ENCODE assay signal across 1 cellular context in the genomic region with DNA sequence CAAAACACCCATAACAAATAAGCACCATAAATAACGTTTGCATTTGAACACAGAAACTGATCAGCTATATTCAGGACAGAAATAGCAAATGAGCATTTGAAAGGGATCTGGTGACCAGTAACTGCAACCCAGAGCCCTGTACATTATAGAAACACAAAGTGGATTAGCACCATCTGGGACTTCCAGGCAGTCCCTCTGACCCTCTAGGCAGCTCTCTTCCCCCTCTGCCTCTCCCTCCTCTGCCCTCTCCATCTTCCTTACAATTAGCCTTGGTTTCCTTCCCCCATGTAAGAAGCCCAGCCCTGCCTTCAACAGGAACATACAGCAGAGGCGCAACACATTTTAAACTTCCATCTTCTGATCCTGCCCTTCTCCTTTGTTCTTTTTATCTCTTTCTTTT.
TF ChIP-seq lines count a peak whose summit lies in the region.

No MANE protein-coding gene starts in this region.

TF ChIP-seq in SK-N-SH, 30 proteins besides CTCF, POLR2A, EP300 and RAD21 (continued from another document):
- TF ChIP-seq, protein P1, sequence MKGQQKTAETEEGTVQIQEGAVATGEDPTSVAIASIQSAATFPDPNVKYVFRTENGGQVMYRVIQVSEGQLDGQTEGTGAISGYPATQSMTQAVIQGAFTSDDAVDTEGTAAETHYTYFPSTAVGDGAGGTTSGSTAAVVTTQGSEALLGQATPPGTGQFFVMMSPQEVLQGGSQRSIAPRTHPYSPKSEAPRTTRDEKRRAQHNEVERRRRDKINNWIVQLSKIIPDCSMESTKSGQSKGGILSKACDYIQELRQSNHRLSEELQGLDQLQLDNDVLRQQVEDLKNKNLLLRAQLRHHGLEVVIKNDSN (IDR thresholded peaks at IDR 0.05; ENCODE audit: borderline replicate concordance, low read depth): no peak
- no peak for TF ChIP-seq POLR2AphosphoS5 (IDR thresholded peaks at IDR 0.05; ENCODE audit: low read depth, low read length)
- TF ChIP-seq, protein P2, sequence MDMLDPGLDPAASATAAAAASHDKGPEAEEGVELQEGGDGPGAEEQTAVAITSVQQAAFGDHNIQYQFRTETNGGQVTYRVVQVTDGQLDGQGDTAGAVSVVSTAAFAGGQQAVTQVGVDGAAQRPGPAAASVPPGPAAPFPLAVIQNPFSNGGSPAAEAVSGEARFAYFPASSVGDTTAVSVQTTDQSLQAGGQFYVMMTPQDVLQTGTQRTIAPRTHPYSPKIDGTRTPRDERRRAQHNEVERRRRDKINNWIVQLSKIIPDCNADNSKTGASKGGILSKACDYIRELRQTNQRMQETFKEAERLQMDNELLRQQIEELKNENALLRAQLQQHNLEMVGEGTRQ (IDR thresholded peaks at IDR 0.05; ENCODE audit: borderline replicate concordance, low read depth, low read length): no peak
- no peak for TF ChIP-seq RCOR1 (IDR thresholded peaks at IDR 0.05; ENCODE audit: low read length)
- no peak for TF ChIP-seq RXRA (IDR thresholded peaks at IDR 0.05; ENCODE audit: borderline replicate concordance, low read depth)
- TF ChIP-seq MEF2A (IDR thresholded peaks at IDR 0.05; ENCODE audit: borderline replicate concordance, low read depth): no peak
- TF ChIP-seq TAF1 (IDR thresholded peaks at IDR 0.05; ENCODE audit: borderline replicate concordance, low read depth, low read length): no peak
- TF ChIP-seq YY1 (IDR thresholded peaks at IDR 0.05; ENCODE audit: low read depth): no peak
- no peak for TF ChIP-seq FOXJ3 (CRISPR knock-in tag; IDR thresholded peaks at IDR 0.05)
- TF ChIP-seq NRF1 (IDR thresholded peaks at IDR 0.05; ENCODE audit: low read depth, low read length): no peak
